ENCODE assay signal across 12 cellular contexts in the genomic region with DNA sequence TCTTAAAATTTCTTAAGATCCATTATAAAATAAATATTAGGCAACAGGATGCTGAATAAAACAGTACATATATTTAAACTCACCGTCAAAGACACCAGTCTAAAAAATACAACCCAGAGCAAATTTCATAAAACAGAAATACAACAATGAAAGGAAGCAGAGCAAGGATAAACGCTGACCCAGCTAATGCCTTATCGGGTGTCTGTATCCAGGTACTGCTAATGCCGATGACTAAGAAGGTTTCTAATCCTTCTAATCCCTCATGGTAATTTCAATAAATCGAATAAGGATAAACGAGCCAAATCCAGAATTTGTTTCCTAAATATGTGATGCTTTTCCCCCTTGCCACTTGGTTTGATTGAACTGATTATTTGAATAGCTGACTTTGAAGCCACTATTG. TPM values are rescaled to one million over a fixed set of nuclear protein-coding genes. Genes with fewer than 3 reads are reported as not detected.
DNase-seq lines count a peak whose midpoint lies in the region; ATAC-seq and TF ChIP-seq lines count a peak whose summit lies in the region.
"Had no signal": no experiment of that assay in that cellular context is flagged by ENCODE, and none has a peak within 500 bp of the region (broad histone marks: within the 10 kb centered on the region; RNA-seq: fewer than 3 reads in every experiment).

No MANE protein-coding gene starts in this region.

- no peak for ATAC-seq in gastrocnemius medialis
- ATAC-seq in activated naive CD4-positive, alpha-beta T cell treated with anti-CD3 and anti-CD28 coated beads, Interleukin-2, amount 50 U/mL, for 72 hours: no peak
- no peak for ATAC-seq in HG02642 (IDR thresholded peaks at IDR 0.05; ENCODE audit: poor library complexity, unreplicated experiment)
- ATAC-seq: stimulated activated naive B cell treated with anti-CD40 and anti-IgM and Interleukin-4, amounts not matched to agents 10 μg/mL and 1 μg/mL and 100 μg/mL, for 72 hours had no signal

- H3K9me3 ChIP-seq in NT2/D1 (ENCODE audit: insufficient read depth, low read length) (no peaks in the 10 kb centered on the region), gastrocnemius medialis (no peaks in the 10 kb centered on the region)

- no peak overlapping the region for H3K9ac ChIP-seq in NT2/D1 (ENCODE audit: insufficient read length, low read depth)

- H3K4me1 ChIP-seq in NT2/D1 (ENCODE audit: insufficient read depth, insufficient read length) (no peaks in the 10 kb centered on the region), gastrocnemius medialis (peaks cover 49% of the 10 kb centered on the region in 2 donors)

- TF ChIP-seq CTCF in GM06990 (IDR thresholded peaks at IDR 0.05; ENCODE audit: insufficient read depth, low read length, poor library complexity, severe bottlenecking) (no peak), epithelial cell of proximal tubule (conservative IDR thresholded peaks at IDR 0.05; ENCODE audit: low read depth, low read length) (no peak), gastrocnemius medialis (IDR thresholded peaks at IDR 0.05 in 4 of 5, conservative IDR thresholded peaks at IDR 0.05 in 1 of 5) (no peak)

- H3K27ac ChIP-seq in gastrocnemius medialis: peak overlapping the region; percentile 87 to 92 (median 91)

- peaks cover 0 to 6% of the 10 kb centered on the region in 2 donors for H3K9me3 Mint-ChIP-seq in activated naive CD4-positive, alpha-beta T cell treated with anti-CD3 and anti-CD28 coated beads, Interleukin-2, amount 50 U/mL, for 72 hours

- in situ Hi-C loops in gastrocnemius medialis (cut with MboI; ENCODE audit: low sequenced_read_pairs in 4 of 4): no loop called here

- TF ChIP-seq POLR2A in gastrocnemius medialis (IDR thresholded peaks at IDR 0.05): no peak

- H3K36me3 ChIP-seq in GM06990 (ENCODE audit: control insufficient read depth, insufficient read depth, low read length) (no peaks in the 10 kb centered on the region), NT2/D1 (ENCODE audit: insufficient read depth, insufficient read length, low read length) (no peaks in the 10 kb centered on the region), gastrocnemius medialis (no peaks in the 10 kb centered on the region)

- H3K27ac Mint-ChIP-seq in activated naive CD4-positive, alpha-beta T cell treated with anti-CD3 and anti-CD28 coated beads, Interleukin-2, amount 50 U/mL, for 72 hours: no peak overlapping the region
- H3K27ac Mint-ChIP-seq: stimulated activated naive B cell treated with anti-CD40 and anti-IgM and Interleukin-4, amounts not matched to agents 10 μg/mL and 1 μg/mL and 100 μg/mL, for 72 hours had no signal

- intact Hi-C loops in gastrocnemius medialis (cut with DNase I; ENCODE audit: low total_unique reads): loop anchor here (5.0 kb wide), 1 partner anchor 95 kb away; the partner anchor contains the start of gene KLHL7

- DNase-seq in GM06990 (ENCODE audit: extremely low read depth, insufficient read length): no peak
- DNase-seq in NT2/D1 (ENCODE audit: low read depth, low spot score): no peak
- DNase-seq in epithelial cell of proximal tubule (ENCODE audit: low read depth): no peak
- DNase-seq in gastrocnemius medialis: no peak
- no peak for DNase-seq in NCI-H2029 treated with DMSO at 0.1 percent for 48 hours (lab: John Stamatoyannopoulos, UW)
- no peak for DNase-seq in activated naive CD4-positive, alpha-beta T cell treated with anti-CD3 and anti-CD28 coated beads, Interleukin-2, amount 50 U/mL, for 72 hours (ENCODE audit: low spot score in 2 of 2)
- no peak for DNase-seq in hepatic stellate cell (ENCODE audit: low spot score)
- DNase-seq: cerebellar nuclear complex; NCI-H1436 treated with DMSO at 0.1 percent for 48 hours; stimulated activated naive B cell treated with anti-CD40 and anti-IgM and Interleukin-4, amounts not matched to agents 10 μg/mL and 1 μg/mL and 100 μg/mL, for 72 hours; T-helper 1 cell had no signal

- H3K27me3 ChIP-seq in GM06990 (replicated peaks; ENCODE audit: control insufficient read depth, insufficient read depth, low read length): no peaks in the 10 kb centered on the region
- no peaks in the 10 kb centered on the region for H3K27me3 ChIP-seq in NT2/D1 (ENCODE audit: insufficient read depth, insufficient read length)
- H3K27me3 ChIP-seq in gastrocnemius medialis: no peaks in the 10 kb centered on the region

- no peaks in the 10 kb centered on the region for H3K36me3 Mint-ChIP-seq in activated naive CD4-positive, alpha-beta T cell treated with anti-CD3 and anti-CD28 coated beads, Interleukin-2, amount 50 U/mL, for 72 hours

- H3K4me3 ChIP-seq in GM06990 (replicated peaks; ENCODE audit: low read depth, low read length) (peak overlapping the region; percentile 90), NT2/D1 (ENCODE audit: insufficient read length, low read depth) (peak overlapping the region; percentile 88), epithelial cell of proximal tubule (ENCODE audit: low read depth, low read length) (peak overlapping the region; percentile 88), gastrocnemius medialis (peak overlapping the region; percentile 80 to 94 (median 86))

RNA-seq across cellular contexts. Expression of gene HYCC1, which starts 1.7 kb away (rescaled TPM):
- total RNA-seq in epithelial cell of proximal tubule (29.7 and 32.4 TPM in 2 replicates), gastrocnemius medialis (100 to 1,000 TPM in 1 of 4 donors, 10 to 100 TPM in 3; 26.9 to 147 (median 72.0) TPM)
- total RNA-seq in activated naive CD4-positive, alpha-beta T cell treated with anti-CD3 and anti-CD28 coated beads, Interleukin-2, amount 50 U/mL, for 72 hours: 10 to 100 TPM; 17.6 to 18.3 TPM
